Comparison of ENCODE assay signal across 13 cellular contexts in genomic region chr20:5178046-5178445, GRCh38.
"Had no signal": no experiment of that assay in that cellular context is flagged by ENCODE, and none has a peak within 500 bp of the region (broad histone marks: within the 10 kb centered on the region; RNA-seq: fewer than 3 reads in every experiment).

No MANE protein-coding gene starts in this region.

- H3K27me3 Mint-ChIP-seq: activated naive CD4-positive, alpha-beta T cell treated with anti-CD3 and anti-CD28 coated beads, Interleukin-2, amount 50 U/mL, for 24 hours had no signal

- H3K4me3 ChIP-seq: lower lobe of right lung, neural progenitor cell, pancreas had no signal

- H3K9ac ChIP-seq: neural progenitor cell had no signal

- H3K4me2 ChIP-seq: neural progenitor cell had no signal

- H3K9me3 Mint-ChIP-seq: activated naive CD4-positive, alpha-beta T cell treated with anti-CD3 and anti-CD28 coated beads, Interleukin-2, amount 50 U/mL, for 24 hours; immature natural killer cell; mesothelial cell of epicardium; neural progenitor cell had no signal

- DNase-seq: activated CD4-positive, alpha-beta T cell treated with anti-CD3 and anti-CD28 coated beads, Interleukin-2, amount 50 U/mL, for 48 hours; activated CD4-positive, CD25-positive, alpha-beta regulatory T cell treated with anti-CD3 and anti-CD28 coated beads, Interleukin-2, amount 50 U/mL, for 72 hours; cortex of kidney; effector CD4-positive, alpha-beta T cell; foreskin fibroblast; immature natural killer cell; lower lobe of right lung; pancreas; stimulated activated CD4-positive, alpha-beta T cell treated with anti-CD3 and anti-CD28 coated beads, Interleukin-1b, Interleukin-23, amount 100 ng/mL, for 48 hours; T1000 had no signal

- H3K27me3 ChIP-seq: neural progenitor cell, pancreas had no signal

- H3K4me3 Mint-ChIP-seq: activated naive CD4-positive, alpha-beta T cell treated with anti-CD3 and anti-CD28 coated beads, Interleukin-2, amount 50 U/mL, for 24 hours; immature natural killer cell; mesothelial cell of epicardium; neural progenitor cell had no signal

- FAIRE-seq: pancreas had no signal

- H3K27ac ChIP-seq: lower lobe of right lung, neural progenitor cell, pancreas had no signal

- H3K4me1 Mint-ChIP-seq: activated naive CD4-positive, alpha-beta T cell treated with anti-CD3 and anti-CD28 coated beads, Interleukin-2, amount 50 U/mL, for 24 hours; mesothelial cell of epicardium had no signal

- H3K27ac Mint-ChIP-seq: activated naive CD4-positive, alpha-beta T cell treated with anti-CD3 and anti-CD28 coated beads, Interleukin-2, amount 50 U/mL, for 24 hours; mesothelial cell of epicardium; neural progenitor cell had no signal

- H2AFZ ChIP-seq: neural progenitor cell had no signal

- H3K4me1 ChIP-seq: neural progenitor cell, pancreas had no signal

- H3K36me3 ChIP-seq: neural progenitor cell had no signal

- H3K9me3 ChIP-seq: lower lobe of right lung, pancreas had no signal

- ATAC-seq: lower lobe of right lung had no signal
